1 cellular context compared by ENCODE assay signal in the genomic region with DNA sequence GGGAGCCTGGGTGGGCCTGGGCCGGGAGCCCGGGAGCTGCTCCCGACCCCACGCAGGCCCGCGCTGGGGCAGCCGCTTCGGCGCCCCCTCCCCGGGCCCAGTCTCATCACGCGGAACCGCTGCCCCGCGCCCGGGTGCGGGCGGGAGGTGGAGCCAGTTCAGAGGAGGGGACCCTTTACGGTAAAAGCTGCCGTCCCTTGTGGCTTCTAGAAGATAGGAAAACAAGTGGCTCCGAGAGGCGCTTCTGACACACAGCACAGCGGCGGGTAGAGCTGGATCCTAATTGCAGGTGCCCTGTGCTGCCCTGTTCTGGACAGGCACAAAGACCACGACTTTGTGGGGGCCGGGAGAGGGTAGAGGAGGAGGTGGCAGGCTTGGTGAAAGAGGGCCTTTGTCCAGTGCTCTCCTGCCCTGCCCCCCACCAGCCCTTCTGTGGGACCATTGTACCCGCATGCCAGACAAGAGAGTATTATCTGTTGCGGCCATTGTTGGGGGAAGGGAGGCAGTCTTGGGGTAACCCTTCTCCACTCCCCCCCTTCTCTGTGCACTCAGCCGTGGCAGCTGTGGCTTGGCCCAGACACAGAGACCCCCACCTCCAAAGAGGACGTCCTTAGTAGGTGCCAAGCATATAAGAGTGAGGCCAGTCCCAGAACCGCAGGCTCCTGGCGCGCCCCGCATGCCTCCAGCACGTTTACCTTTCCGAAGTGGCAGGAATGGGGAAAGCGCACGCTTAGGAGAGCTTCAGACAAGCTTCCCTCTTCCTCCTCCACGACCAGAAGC.
TF ChIP-seq lines count a peak whose summit lies in the region.

No MANE protein-coding gene starts in this region.

TF ChIP-seq in HepG2, 621 proteins besides CTCF, POLR2A, EP300 and RAD21 (continued from another document and continues in another):
- TF ChIP-seq, protein P1, sequence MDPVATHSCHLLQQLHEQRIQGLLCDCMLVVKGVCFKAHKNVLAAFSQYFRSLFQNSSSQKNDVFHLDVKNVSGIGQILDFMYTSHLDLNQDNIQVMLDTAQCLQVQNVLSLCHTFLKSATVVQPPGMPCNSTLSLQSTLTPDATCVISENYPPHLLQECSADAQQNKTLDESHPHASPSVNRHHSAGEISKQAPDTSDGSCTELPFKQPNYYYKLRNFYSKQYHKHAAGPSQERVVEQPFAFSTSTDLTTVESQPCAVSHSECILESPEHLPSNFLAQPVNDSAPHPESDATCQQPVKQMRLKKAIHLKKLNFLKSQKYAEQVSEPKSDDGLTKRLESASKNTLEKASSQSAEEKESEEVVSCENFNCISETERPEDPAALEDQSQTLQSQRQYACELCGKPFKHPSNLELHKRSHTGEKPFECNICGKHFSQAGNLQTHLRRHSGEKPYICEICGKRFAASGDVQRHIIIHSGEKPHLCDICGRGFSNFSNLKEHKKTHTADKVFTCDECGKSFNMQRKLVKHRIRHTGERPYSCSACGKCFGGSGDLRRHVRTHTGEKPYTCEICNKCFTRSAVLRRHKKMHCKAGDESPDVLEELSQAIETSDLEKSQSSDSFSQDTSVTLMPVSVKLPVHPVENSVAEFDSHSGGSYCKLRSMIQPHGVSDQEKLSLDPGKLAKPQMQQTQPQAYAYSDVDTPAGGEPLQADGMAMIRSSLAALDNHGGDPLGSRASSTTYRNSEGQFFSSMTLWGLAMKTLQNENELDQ (CRISPR knock-in tag; IDR thresholded peaks at IDR 0.05; ENCODE audit: borderline replicate concordance) = 0 out of 2 replicates have a peak, but pooled peaks have one; percentile 9
- TF ChIP-seq MTA3 (CRISPR knock-in tag; IDR thresholded peaks at IDR 0.05) (no peak), NFE2L2 (IDR thresholded peaks at IDR 0.05; ENCODE audit: low read length) (no peak), MIER3 (CRISPR knock-in tag; IDR thresholded peaks at IDR 0.05; ENCODE audit: borderline replicate concordance) (no peak), SRSF1 (optimal IDR thresholded peaks at IDR 0.05; ENCODE audit: low read depth, low read length) (peak; percentile 23), CHD2 (IDR thresholded peaks at IDR 0.05; ENCODE audit: low read depth, low read length) (peak; percentile 49; the same call in 1 of the 2 replicates), ZNF792 (CRISPR knock-in tag; IDR thresholded peaks at IDR 0.05) (no peak), FIP1L1 (IDR thresholded peaks at IDR 0.05; ENCODE audit: borderline replicate concordance, insufficient read depth, low read depth, low read length) (no peak), ZFAT (CRISPR knock-in tag; conservative IDR thresholded peaks at IDR 0.05) (no peak; the same call in 1 of the 2 replicates), DMAP1 (CRISPR knock-in tag; IDR thresholded peaks at IDR 0.05) (peak; percentile 67; the same call in 1 of the 2 replicates), ZNF253 (CRISPR knock-in tag; IDR thresholded peaks at IDR 0.05; ENCODE audit: borderline replicate concordance) (no peak), ZNF768 (CRISPR knock-in tag; IDR thresholded peaks at IDR 0.05) (peak; percentile 99), JUNB (CRISPR knock-in tag; IDR thresholded peaks at IDR 0.05; ENCODE audit: borderline replicate concordance) (no peak), TOE1 (CRISPR knock-in tag; IDR thresholded peaks at IDR 0.05) (no peak), ZFX (CRISPR knock-in tag; IDR thresholded peaks at IDR 0.05; ENCODE audit: low read depth) (peak; percentile 11), DNMT1 (CRISPR knock-in tag; IDR thresholded peaks at IDR 0.05) (no peak), ISL2 (CRISPR knock-in tag; IDR thresholded peaks at IDR 0.05) (no peak), PRMT3 (CRISPR knock-in tag; IDR thresholded peaks at IDR 0.05; ENCODE audit: borderline replicate concordance, low read depth) (no peak), ZNF232 (CRISPR knock-in tag; IDR thresholded peaks at IDR 0.05; ENCODE audit: borderline replicate concordance) (0 out of 2 replicates have a peak, but pooled peaks have one; percentile 30), ZNF350 (CRISPR knock-in tag; IDR thresholded peaks at IDR 0.05; ENCODE audit: borderline replicate concordance, low read depth) (no peak), ZNF619 (CRISPR knock-in tag; IDR thresholded peaks at IDR 0.05) (no peak), ZNF543 (CRISPR knock-in tag; IDR thresholded peaks at IDR 0.05) (no peak), BRD4 (CRISPR knock-in tag; IDR thresholded peaks at IDR 0.05) (0 out of 2 replicates have a peak, but pooled peaks have one; percentile 4), ZNF777 (CRISPR knock-in tag; IDR thresholded peaks at IDR 0.05) (no peak), NONO (IDR thresholded peaks at IDR 0.05) (no peak), NONO (CRISPR knock-in tag; conservative IDR thresholded peaks at IDR 0.05) (no peak), CEBPG (CRISPR knock-in tag; IDR thresholded peaks at IDR 0.05) (no peak; the same call in 1 of the 2 replicates), NR2F2 (IDR thresholded peaks at IDR 0.05; ENCODE audit: borderline replicate concordance, low read depth) (no peak; the same call in 1 of the 2 replicates), KDM5B (CRISPR knock-in tag; IDR thresholded peaks at IDR 0.05; ENCODE audit: borderline replicate concordance) (0 out of 2 replicates have a peak, but pooled peaks have one; percentile 52), STAT5B (CRISPR knock-in tag; IDR thresholded peaks at IDR 0.05) (no peak), ATF7 (IDR thresholded peaks at IDR 0.05) (no peak), ATF7 (CRISPR knock-in tag; IDR thresholded peaks at IDR 0.05) (no peak), ZNF337 (CRISPR knock-in tag; IDR thresholded peaks at IDR 0.05; ENCODE audit: borderline replicate concordance, low read depth) (peak; percentile 64; the same call in 1 of the 2 replicates), HES4 (CRISPR knock-in tag; IDR thresholded peaks at IDR 0.05; ENCODE audit: borderline replicate concordance) (no peak), SRSF4 (IDR thresholded peaks at IDR 0.05; ENCODE audit: low read depth, low read length, poor library complexity, severe bottlenecking) (no peak), HOXA7 (CRISPR knock-in tag; IDR thresholded peaks at IDR 0.05) (0 out of 2 replicates have a peak, but pooled peaks have one; percentile 10)
- TF ChIP-seq, protein P2, sequence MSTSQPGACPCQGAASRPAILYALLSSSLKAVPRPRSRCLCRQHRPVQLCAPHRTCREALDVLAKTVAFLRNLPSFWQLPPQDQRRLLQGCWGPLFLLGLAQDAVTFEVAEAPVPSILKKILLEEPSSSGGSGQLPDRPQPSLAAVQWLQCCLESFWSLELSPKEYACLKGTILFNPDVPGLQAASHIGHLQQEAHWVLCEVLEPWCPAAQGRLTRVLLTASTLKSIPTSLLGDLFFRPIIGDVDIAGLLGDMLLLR (CRISPR knock-in tag; IDR thresholded peaks at IDR 0.05) = 0 out of 2 replicates have a peak, but pooled peaks have one; percentile 38
- TF ChIP-seq, protein P3, sequence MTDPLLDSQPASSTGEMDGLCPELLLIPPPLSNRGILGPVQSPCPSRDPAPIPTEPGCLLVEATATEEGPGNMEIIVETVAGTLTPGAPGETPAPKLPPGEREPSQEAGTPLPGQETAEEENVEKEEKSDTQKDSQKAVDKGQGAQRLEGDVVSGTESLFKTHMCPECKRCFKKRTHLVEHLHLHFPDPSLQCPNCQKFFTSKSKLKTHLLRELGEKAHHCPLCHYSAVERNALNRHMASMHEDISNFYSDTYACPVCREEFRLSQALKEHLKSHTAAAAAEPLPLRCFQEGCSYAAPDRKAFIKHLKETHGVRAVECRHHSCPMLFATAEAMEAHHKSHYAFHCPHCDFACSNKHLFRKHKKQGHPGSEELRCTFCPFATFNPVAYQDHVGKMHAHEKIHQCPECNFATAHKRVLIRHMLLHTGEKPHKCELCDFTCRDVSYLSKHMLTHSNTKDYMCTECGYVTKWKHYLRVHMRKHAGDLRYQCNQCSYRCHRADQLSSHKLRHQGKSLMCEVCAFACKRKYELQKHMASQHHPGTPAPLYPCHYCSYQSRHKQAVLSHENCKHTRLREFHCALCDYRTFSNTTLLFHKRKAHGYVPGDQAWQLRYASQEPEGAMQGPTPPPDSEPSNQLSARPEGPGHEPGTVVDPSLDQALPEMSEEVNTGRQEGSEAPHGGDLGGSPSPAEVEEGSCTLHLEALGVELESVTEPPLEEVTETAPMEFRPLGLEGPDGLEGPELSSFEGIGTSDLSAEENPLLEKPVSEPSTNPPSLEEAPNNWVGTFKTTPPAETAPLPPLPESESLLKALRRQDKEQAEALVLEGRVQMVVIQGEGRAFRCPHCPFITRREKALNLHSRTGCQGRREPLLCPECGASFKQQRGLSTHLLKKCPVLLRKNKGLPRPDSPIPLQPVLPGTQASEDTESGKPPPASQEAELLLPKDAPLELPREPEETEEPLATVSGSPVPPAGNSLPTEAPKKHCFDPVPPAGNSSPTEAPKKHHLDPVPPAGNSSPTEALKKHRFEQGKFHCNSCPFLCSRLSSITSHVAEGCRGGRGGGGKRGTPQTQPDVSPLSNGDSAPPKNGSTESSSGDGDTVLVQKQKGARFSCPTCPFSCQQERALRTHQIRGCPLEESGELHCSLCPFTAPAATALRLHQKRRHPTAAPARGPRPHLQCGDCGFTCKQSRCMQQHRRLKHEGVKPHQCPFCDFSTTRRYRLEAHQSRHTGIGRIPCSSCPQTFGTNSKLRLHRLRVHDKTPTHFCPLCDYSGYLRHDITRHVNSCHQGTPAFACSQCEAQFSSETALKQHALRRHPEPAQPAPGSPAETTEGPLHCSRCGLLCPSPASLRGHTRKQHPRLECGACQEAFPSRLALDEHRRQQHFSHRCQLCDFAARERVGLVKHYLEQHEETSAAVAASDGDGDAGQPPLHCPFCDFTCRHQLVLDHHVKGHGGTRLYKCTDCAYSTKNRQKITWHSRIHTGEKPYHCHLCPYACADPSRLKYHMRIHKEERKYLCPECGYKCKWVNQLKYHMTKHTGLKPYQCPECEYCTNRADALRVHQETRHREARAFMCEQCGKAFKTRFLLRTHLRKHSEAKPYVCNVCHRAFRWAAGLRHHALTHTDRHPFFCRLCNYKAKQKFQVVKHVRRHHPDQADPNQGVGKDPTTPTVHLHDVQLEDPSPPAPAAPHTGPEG (CRISPR knock-in tag; IDR thresholded peaks at IDR 0.05) = no peak
- TF ChIP-seq, protein P4, sequence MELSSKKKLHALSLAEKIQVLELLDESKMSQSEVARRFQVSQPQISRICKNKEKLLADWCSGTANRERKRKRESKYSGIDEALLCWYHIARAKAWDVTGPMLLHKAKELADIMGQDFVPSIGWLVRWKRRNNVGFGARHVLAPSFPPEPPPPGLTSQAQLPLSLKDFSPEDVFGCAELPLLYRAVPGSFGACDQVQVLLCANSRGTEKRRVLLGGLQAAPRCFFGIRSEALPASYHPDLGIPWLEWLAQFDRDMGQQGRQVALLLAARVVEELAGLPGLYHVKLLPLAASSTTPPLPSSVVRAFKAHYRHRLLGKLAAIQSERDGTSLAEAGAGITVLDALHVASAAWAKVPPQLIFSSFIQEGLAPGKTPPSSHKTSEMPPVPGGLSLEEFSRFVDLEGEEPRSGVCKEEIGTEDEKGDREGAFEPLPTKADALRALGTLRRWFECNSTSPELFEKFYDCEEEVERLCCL (CRISPR knock-in tag; IDR thresholded peaks at IDR 0.05; ENCODE audit: borderline replicate concordance) = no peak
- TF ChIP-seq, protein P5, sequence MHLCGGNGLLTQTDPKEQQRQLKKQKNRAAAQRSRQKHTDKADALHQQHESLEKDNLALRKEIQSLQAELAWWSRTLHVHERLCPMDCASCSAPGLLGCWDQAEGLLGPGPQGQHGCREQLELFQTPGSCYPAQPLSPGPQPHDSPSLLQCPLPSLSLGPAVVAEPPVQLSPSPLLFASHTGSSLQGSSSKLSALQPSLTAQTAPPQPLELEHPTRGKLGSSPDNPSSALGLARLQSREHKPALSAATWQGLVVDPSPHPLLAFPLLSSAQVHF (CRISPR knock-in tag; IDR thresholded peaks at IDR 0.05) = peak; percentile 78; the same call in 1 of the 2 replicates
- TF ChIP-seq, protein P6, sequence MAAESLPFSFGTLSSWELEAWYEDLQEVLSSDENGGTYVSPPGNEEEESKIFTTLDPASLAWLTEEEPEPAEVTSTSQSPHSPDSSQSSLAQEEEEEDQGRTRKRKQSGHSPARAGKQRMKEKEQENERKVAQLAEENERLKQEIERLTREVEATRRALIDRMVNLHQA (CRISPR knock-in tag; IDR thresholded peaks at IDR 0.05) = no peak
- TF ChIP-seq, protein P7, sequence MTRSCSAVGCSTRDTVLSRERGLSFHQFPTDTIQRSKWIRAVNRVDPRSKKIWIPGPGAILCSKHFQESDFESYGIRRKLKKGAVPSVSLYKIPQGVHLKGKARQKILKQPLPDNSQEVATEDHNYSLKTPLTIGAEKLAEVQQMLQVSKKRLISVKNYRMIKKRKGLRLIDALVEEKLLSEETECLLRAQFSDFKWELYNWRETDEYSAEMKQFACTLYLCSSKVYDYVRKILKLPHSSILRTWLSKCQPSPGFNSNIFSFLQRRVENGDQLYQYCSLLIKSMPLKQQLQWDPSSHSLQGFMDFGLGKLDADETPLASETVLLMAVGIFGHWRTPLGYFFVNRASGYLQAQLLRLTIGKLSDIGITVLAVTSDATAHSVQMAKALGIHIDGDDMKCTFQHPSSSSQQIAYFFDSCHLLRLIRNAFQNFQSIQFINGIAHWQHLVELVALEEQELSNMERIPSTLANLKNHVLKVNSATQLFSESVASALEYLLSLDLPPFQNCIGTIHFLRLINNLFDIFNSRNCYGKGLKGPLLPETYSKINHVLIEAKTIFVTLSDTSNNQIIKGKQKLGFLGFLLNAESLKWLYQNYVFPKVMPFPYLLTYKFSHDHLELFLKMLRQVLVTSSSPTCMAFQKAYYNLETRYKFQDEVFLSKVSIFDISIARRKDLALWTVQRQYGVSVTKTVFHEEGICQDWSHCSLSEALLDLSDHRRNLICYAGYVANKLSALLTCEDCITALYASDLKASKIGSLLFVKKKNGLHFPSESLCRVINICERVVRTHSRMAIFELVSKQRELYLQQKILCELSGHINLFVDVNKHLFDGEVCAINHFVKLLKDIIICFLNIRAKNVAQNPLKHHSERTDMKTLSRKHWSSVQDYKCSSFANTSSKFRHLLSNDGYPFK (CRISPR knock-in tag; IDR thresholded peaks at IDR 0.05; ENCODE audit: borderline replicate concordance) = no peak
- TF ChIP-seq, protein P8, sequence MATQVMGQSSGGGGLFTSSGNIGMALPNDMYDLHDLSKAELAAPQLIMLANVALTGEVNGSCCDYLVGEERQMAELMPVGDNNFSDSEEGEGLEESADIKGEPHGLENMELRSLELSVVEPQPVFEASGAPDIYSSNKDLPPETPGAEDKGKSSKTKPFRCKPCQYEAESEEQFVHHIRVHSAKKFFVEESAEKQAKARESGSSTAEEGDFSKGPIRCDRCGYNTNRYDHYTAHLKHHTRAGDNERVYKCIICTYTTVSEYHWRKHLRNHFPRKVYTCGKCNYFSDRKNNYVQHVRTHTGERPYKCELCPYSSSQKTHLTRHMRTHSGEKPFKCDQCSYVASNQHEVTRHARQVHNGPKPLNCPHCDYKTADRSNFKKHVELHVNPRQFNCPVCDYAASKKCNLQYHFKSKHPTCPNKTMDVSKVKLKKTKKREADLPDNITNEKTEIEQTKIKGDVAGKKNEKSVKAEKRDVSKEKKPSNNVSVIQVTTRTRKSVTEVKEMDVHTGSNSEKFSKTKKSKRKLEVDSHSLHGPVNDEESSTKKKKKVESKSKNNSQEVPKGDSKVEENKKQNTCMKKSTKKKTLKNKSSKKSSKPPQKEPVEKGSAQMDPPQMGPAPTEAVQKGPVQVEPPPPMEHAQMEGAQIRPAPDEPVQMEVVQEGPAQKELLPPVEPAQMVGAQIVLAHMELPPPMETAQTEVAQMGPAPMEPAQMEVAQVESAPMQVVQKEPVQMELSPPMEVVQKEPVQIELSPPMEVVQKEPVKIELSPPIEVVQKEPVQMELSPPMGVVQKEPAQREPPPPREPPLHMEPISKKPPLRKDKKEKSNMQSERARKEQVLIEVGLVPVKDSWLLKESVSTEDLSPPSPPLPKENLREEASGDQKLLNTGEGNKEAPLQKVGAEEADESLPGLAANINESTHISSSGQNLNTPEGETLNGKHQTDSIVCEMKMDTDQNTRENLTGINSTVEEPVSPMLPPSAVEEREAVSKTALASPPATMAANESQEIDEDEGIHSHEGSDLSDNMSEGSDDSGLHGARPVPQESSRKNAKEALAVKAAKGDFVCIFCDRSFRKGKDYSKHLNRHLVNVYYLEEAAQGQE (IDR thresholded peaks at IDR 0.05; ENCODE audit: borderline replicate concordance in 1 of 2, low read depth in 1 of 2, low read length in 2 of 2) = no peak; a peak in 1 of 4 replicates
